15 cellular contexts compared by ENCODE assay signal in the genomic region with DNA sequence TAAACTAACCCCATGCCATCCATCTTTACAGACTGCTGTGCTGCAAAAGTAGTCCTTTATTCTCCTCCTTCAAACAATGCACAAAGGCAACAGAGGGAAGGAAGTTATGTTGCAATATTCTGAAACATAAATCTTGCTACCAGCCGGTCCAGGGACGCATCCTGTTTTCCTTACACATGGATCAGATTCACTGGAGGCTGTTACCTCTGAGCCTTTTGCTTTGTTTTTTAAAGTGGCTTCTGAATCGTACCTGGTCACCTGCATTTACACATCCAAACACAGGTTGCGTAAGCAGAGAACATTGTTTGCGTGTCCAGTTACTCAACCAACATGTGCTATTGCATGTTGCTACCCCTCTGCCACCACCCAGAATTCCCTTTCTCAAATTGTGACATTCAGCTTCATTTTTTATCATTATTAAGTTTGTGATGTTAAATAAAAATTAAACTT. TPM values are rescaled to one million over a fixed set of nuclear protein-coding genes. Genes with fewer than 3 reads are reported as not detected.
DNase-seq lines count a peak whose midpoint lies in the region; ATAC-seq, FAIRE-seq and TF ChIP-seq lines count a peak whose summit lies in the region.
"Had no signal": no experiment of that assay in that cellular context is flagged by ENCODE, and none has a peak within 500 bp of the region (broad histone marks: within the 10 kb centered on the region; RNA-seq: fewer than 3 reads in every experiment).

No MANE protein-coding gene starts in this region.

- ATAC-seq in sciatic nerve (no peak), HG03135 (IDR thresholded peaks at IDR 0.05; ENCODE audit: unreplicated experiment) (no peak)
- ATAC-seq: naive thymus-derived CD4-positive, alpha-beta T cell had no signal

- in situ Hi-C loops in brain microvascular endothelial cell (cut with HindIII; ENCODE audit: low pct_ligation_motif_present, low sequenced_read_pairs): no loop called here

- H2AFZ ChIP-seq in parathyroid adenoma: no peak overlapping the region

- H3K9me3 ChIP-seq in parathyroid adenoma (ENCODE audit: control insufficient read depth, low read length): no peaks in the 10 kb centered on the region
- H3K9me3 ChIP-seq in Peyer's patch: no peaks in the 10 kb centered on the region
- H3K9me3 ChIP-seq: BLaER1 treated with 17β-estradiol and CSF1 and Interleukin-3, amounts not matched to agents 10 nM and 100 nM had no signal

- peaks cover 31% of the 10 kb centered on the region for H3K4me1 ChIP-seq in parathyroid adenoma
- H3K4me1 ChIP-seq in Peyer's patch: peaks cover 0 to 33% (median 0%) of the 10 kb centered on the region in 4 donors
- H3K4me1 ChIP-seq: BLaER1 treated with 17β-estradiol and CSF1 and Interleukin-3, amounts not matched to agents 10 nM and 100 nM had no signal

- peak; percentile 36 for DNase-seq in DMS53 treated with DMSO at 0.1 percent for 48 hours (lab: John Stamatoyannopoulos, UW; ENCODE audit: unreplicated experiment)
- DNase-seq in NCI-H2029 (lab: John Stamatoyannopoulos, UW): peak; percentile 92
- DNase-seq in bronchial epithelial cell (ENCODE audit: low read depth): peak; percentile 81
- DNase-seq in brain microvascular endothelial cell: no peak
- DNase-seq in Peyer's patch: no peak
- no peak for DNase-seq in sciatic nerve (ENCODE audit: low spot score)
- DNase-seq: activated gamma-delta T cell treated with Interleukin-2 at 50 U/mL for 16 hours; kidney glomerular epithelial cell; naive thymus-derived CD4-positive, alpha-beta T cell; NCI-H1694 treated with DMSO at 0.1 percent for 48 hours; stimulated activated CD4-positive, alpha-beta T cell treated with anti-CD3 and anti-CD28 coated beads, Interleukin-4, amount 100 ng/mL, for 1 hour had no signal

- no peaks in the 10 kb centered on the region for H3K27me3 ChIP-seq in bronchial epithelial cell (ENCODE audit: control insufficient read depth, insufficient read depth, low read length)
- no peaks in the 10 kb centered on the region for H3K27me3 ChIP-seq in parathyroid adenoma (ENCODE audit: control insufficient read depth, insufficient read depth, low read length)
- no peaks in the 10 kb centered on the region for H3K27me3 ChIP-seq in brain microvascular endothelial cell (replicated peaks)
- no peaks in the 10 kb centered on the region for H3K27me3 ChIP-seq in Peyer's patch
- H3K27me3 ChIP-seq: BLaER1 treated with 17β-estradiol and CSF1 and Interleukin-3, amounts not matched to agents 10 nM and 100 nM had no signal

- H3K36me3 ChIP-seq in bronchial epithelial cell (ENCODE audit: control insufficient read depth, insufficient read depth, low read length) (no peaks in the 10 kb centered on the region), parathyroid adenoma (ENCODE audit: control insufficient read depth, insufficient read depth, low read length) (no peaks in the 10 kb centered on the region), brain microvascular endothelial cell (replicated peaks) (no peaks in the 10 kb centered on the region), Peyer's patch (no peaks in the 10 kb centered on the region)
- H3K36me3 ChIP-seq: BLaER1 treated with 17β-estradiol and CSF1 and Interleukin-3, amounts not matched to agents 10 nM and 100 nM had no signal

- H3K79me2 ChIP-seq in parathyroid adenoma: no peaks in the 10 kb centered on the region

- TF ChIP-seq POLR2A in Peyer's patch (IDR thresholded peaks at IDR 0.05): no peak

- H3K9ac ChIP-seq in parathyroid adenoma: no peak overlapping the region
- H3K9ac ChIP-seq: BLaER1 treated with 17β-estradiol and CSF1 and Interleukin-3, amounts not matched to agents 10 nM and 100 nM had no signal

- no peak for TF ChIP-seq CTCF in bronchial epithelial cell (IDR thresholded peaks at IDR 0.05; ENCODE audit: insufficient read depth, low read length, severe bottlenecking)
- TF ChIP-seq CTCF in parathyroid adenoma (IDR thresholded peaks at IDR 0.05): no peak
- TF ChIP-seq CTCF in brain microvascular endothelial cell (IDR thresholded peaks at IDR 0.05; ENCODE audit: low read depth, low read length, missing control alignments): no peak
- no peak for TF ChIP-seq CTCF in Peyer's patch (IDR thresholded peaks at IDR 0.05)

- peak overlapping the region; percentile 93 for H3K27ac ChIP-seq in parathyroid adenoma
- no peak overlapping the region for H3K27ac ChIP-seq in brain microvascular endothelial cell
- H3K27ac ChIP-seq in Peyer's patch: peak overlapping the region in 1 of 4 donors; percentile 24
- H3K27ac ChIP-seq: BLaER1 treated with 17β-estradiol and CSF1 and Interleukin-3, amounts not matched to agents 10 nM and 100 nM; SK-N-MC had no signal

- FAIRE-seq in bronchial epithelial cell (lab: Jason Lieb, UNC): peak; percentile 72

- H3K4me3 ChIP-seq in bronchial epithelial cell (ENCODE audit: low read depth, low read length) (no peak overlapping the region), parathyroid adenoma (ENCODE audit: low read depth, low read length) (peak overlapping the region; percentile 36), brain microvascular endothelial cell (ENCODE audit: low read depth, low read length) (no peak overlapping the region), Peyer's patch (no peak overlapping the region)
- H3K4me3 ChIP-seq: BLaER1 treated with 17β-estradiol and CSF1 and Interleukin-3, amounts not matched to agents 10 nM and 100 nM; SK-N-MC had no signal

- intact Hi-C loops in sciatic nerve (cut with DNase I): no loop called here

- peak overlapping the region; percentile 70 for H3K4me2 ChIP-seq in parathyroid adenoma (ENCODE audit: low read length)

RNA-seq across cellular contexts. Expression of a gene that starts 8.8 kb away (rescaled TPM):
- total RNA-seq in bronchial epithelial cell: 1.6 and 8.7 TPM in 2 replicates
- 100 to 1,000 TPM in 1 of 4 donors, 10 to 100 TPM in 3; 53.6 to 106 (median 66.0) TPM for total RNA-seq in Peyer's patch
- 21.6 TPM for total RNA-seq in sciatic nerve
- total RNA-seq: naive thymus-derived CD4-positive, alpha-beta T cell had no signal

Comparison
In these comparisons a context has a peak if more than half of its experiments do, and no peak if none do; other contexts are left out.
1. DNase-seq: peak in DMS53 treated with DMSO at 0.1 percent for 48 hours (single experiment), NCI-H2029 (single experiment) and bronchial epithelial cell (single experiment); none in brain microvascular endothelial cell (single experiment), Peyer's patch (0 of 3) and sciatic nerve (single experiment).